In the genomic region with DNA sequence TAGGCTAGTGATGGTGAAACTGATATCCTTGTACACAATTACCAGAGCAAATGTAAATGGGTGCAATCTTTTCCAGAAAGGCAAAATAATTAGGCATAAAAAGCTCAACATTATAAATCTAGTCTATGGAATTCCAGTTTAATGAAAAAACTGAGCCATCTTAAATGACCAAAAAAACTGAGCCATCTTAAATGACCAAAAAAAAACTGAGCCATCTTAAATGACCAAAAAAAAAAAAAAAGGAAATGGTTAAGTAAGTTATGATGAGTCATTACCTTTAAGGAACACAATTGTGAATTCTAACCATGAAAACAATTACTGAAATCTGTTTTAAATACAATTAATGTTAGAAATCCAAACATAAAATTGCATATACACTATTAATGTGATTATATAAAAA, we compare ENCODE assay signal across 1 cellular context.
TF ChIP-seq lines count a peak whose summit lies in the region.

No MANE protein-coding gene starts in this region.

TF ChIP-seq in K562, 482 proteins besides CTCF, POLR2A, EP300 and RAD21 (continued from another document):
- TF ChIP-seq, protein P1, sequence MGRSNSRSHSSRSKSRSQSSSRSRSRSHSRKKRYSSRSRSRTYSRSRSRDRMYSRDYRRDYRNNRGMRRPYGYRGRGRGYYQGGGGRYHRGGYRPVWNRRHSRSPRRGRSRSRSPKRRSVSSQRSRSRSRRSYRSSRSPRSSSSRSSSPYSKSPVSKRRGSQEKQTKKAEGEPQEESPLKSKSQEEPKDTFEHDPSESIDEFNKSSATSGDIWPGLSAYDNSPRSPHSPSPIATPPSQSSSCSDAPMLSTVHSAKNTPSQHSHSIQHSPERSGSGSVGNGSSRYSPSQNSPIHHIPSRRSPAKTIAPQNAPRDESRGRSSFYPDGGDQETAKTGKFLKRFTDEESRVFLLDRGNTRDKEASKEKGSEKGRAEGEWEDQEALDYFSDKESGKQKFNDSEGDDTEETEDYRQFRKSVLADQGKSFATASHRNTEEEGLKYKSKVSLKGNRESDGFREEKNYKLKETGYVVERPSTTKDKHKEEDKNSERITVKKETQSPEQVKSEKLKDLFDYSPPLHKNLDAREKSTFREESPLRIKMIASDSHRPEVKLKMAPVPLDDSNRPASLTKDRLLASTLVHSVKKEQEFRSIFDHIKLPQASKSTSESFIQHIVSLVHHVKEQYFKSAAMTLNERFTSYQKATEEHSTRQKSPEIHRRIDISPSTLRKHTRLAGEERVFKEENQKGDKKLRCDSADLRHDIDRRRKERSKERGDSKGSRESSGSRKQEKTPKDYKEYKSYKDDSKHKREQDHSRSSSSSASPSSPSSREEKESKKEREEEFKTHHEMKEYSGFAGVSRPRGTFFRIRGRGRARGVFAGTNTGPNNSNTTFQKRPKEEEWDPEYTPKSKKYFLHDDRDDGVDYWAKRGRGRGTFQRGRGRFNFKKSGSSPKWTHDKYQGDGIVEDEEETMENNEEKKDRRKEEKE (IDR thresholded peaks at IDR 0.05; ENCODE audit: borderline replicate concordance in 1 of 2, control insufficient read depth in 1 of 2, low read depth in 2 of 2, low read length in 1 of 2) = no peak
- no peak for TF ChIP-seq CREM (IDR thresholded peaks at IDR 0.05; ENCODE audit: low read depth)
- TF ChIP-seq NFE2L1 (tag; IDR thresholded peaks at IDR 0.05; ENCODE audit: borderline replicate concordance, low read depth) = 0 out of 2 replicates have a peak, but pooled peaks have one; percentile 25
- TF ChIP-seq, protein P2, sequence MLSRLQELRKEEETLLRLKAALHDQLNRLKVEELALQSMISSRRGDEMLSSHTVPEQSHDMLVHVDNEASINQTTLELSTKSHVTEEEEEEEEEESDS (CRISPR knock-in tag; IDR thresholded peaks at IDR 0.05) = no peak
- TF ChIP-seq POLR2H (tag; IDR thresholded peaks at IDR 0.05; ENCODE audit: low read depth) = 0 out of 2 replicates have a peak, but pooled peaks have one; percentile 11
- TF ChIP-seq, protein P3, sequence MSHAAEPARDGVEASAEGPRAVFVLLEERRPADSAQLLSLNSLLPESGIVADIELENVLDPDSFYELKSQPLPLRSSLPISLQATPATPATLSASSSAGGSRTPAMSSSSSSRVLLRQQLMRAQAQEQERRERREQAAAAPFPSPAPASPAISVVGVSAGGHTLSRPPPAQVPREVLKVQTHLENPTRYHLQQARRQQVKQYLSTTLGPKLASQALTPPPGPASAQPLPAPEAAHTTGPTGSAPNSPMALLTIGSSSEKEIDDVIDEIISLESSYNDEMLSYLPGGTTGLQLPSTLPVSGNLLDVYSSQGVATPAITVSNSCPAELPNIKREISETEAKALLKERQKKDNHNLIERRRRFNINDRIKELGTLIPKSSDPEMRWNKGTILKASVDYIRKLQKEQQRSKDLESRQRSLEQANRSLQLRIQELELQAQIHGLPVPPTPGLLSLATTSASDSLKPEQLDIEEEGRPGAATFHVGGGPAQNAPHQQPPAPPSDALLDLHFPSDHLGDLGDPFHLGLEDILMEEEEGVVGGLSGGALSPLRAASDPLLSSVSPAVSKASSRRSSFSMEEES (CRISPR knock-in tag; IDR thresholded peaks at IDR 0.05) = no peak
- 0 out of 2 replicates have a peak, but pooled peaks have one; percentile 32 for TF ChIP-seq ADNP (tag; IDR thresholded peaks at IDR 0.05)
- no peak for TF ChIP-seq SAP30 (IDR thresholded peaks at IDR 0.05; ENCODE audit: borderline replicate concordance, insufficient read depth, low read depth, low read length, poor library complexity, severe bottlenecking)
- TF ChIP-seq ARID1B (IDR thresholded peaks at IDR 0.05) = peak; percentile 58
- no peak for TF ChIP-seq BDP1 (IDR thresholded peaks at IDR 0.05; ENCODE audit: insufficient read depth, insufficient read length)
- TF ChIP-seq STAT5A (IDR thresholded peaks at IDR 0.05; ENCODE audit: borderline replicate concordance, low read length) = no peak
- TF ChIP-seq TRIM24 (IDR thresholded peaks at IDR 0.05) = peak; percentile 35 to 48; a peak in 3 of 4 replicates
- 0 out of 2 replicates have a peak, but pooled peaks have one; percentile 52 for TF ChIP-seq SMARCE1 (IDR thresholded peaks at IDR 0.05)
